ENCODE assay signal across 1 cellular context in the genomic region with DNA sequence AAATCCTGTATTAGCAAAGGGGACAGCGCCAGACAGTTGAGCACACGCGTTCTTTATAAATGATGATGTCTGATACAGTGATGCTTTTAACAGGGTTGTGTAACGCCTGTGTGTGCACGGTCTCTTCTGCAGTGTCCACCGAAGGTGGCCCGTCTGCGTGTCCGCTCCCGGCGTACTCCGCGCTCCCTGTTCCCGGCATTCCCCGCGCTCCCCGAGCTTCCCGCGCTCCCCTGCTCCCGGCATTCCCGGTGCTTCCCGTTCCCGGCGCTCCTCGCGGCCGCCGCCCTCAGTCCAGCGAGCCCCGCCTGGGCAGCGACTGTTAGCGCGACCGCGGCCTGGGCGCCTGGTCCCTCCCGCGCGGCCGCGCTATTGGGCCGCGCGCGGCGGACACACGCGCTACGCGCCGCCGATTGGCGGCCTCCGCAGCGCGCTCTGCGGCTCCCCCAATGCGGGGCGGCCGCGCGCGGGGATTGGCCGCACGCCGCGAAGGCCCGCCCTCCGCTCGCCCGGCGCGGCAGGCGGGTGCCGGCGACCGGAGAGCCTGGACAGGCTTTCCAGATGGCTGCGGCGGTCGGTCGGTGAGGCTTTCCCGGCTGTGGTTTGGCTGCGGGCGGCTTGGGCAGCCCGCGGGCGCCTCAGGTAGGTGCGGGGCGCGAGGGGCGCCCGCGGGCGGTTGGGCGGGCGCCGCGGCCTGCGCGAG.
TF ChIP-seq lines count a peak whose summit lies in the region.

A gene (plus strand): TSS at position 497 of the 700 bp plus-strand sequence. CDS start 5,723 bp downstream, outside the sequence.

TF ChIP-seq in HCT116, 20 proteins besides CTCF, POLR2A, EP300 and RAD21:
- TF ChIP-seq JUND (IDR thresholded peaks at IDR 0.05) (no peak), EZH2 (IDR thresholded peaks at IDR 0.05) (no peak), YY1 (IDR thresholded peaks at IDR 0.05; ENCODE audit: extremely low read depth, insufficient replicate concordance, low read depth, low read length) (peak; percentile 67), ZFX (IDR thresholded peaks at IDR 0.05) (peak; percentile 96), POLR2AphosphoS5 (IDR thresholded peaks at IDR 0.05; ENCODE audit: low read depth, low read length) (peak; percentile 95), SIN3A (IDR thresholded peaks at IDR 0.05; ENCODE audit: low read depth) (peak; percentile 86), EGR1 (IDR thresholded peaks at IDR 0.05; ENCODE audit: low read depth) (no peak), CEBPB (IDR thresholded peaks at IDR 0.05; ENCODE audit: low read depth) (no peak), TCF7L2 (IDR thresholded peaks at IDR 0.05; ENCODE audit: borderline replicate concordance, extremely low read depth, insufficient read depth, insufficient read length) (peak; percentile 37), EZH2phosphoT487 (IDR thresholded peaks at IDR 0.05; ENCODE audit: borderline replicate concordance) (no peak), SP1 (IDR thresholded peaks at IDR 0.05; ENCODE audit: low read depth) (peak; percentile 71), CBX3 (IDR thresholded peaks at IDR 0.05; ENCODE audit: low read depth) (peak; percentile 77)
- TF ChIP-seq, protein P1, sequence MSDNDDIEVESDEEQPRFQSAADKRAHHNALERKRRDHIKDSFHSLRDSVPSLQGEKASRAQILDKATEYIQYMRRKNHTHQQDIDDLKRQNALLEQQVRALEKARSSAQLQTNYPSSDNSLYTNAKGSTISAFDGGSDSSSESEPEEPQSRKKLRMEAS (IDR thresholded peaks at IDR 0.05): peak; percentile 90
- TF ChIP-seq, protein P2, sequence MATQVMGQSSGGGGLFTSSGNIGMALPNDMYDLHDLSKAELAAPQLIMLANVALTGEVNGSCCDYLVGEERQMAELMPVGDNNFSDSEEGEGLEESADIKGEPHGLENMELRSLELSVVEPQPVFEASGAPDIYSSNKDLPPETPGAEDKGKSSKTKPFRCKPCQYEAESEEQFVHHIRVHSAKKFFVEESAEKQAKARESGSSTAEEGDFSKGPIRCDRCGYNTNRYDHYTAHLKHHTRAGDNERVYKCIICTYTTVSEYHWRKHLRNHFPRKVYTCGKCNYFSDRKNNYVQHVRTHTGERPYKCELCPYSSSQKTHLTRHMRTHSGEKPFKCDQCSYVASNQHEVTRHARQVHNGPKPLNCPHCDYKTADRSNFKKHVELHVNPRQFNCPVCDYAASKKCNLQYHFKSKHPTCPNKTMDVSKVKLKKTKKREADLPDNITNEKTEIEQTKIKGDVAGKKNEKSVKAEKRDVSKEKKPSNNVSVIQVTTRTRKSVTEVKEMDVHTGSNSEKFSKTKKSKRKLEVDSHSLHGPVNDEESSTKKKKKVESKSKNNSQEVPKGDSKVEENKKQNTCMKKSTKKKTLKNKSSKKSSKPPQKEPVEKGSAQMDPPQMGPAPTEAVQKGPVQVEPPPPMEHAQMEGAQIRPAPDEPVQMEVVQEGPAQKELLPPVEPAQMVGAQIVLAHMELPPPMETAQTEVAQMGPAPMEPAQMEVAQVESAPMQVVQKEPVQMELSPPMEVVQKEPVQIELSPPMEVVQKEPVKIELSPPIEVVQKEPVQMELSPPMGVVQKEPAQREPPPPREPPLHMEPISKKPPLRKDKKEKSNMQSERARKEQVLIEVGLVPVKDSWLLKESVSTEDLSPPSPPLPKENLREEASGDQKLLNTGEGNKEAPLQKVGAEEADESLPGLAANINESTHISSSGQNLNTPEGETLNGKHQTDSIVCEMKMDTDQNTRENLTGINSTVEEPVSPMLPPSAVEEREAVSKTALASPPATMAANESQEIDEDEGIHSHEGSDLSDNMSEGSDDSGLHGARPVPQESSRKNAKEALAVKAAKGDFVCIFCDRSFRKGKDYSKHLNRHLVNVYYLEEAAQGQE (IDR thresholded peaks at IDR 0.05; ENCODE audit: low read depth): no peak
